ENCODE assay signal across 1 cellular context in genomic region chr1:113396585-113396984, GRCh38.
TF ChIP-seq lines count a peak whose summit lies in the region.

No MANE protein-coding gene starts in this region.

TF ChIP-seq in HEK293, 187 proteins besides CTCF, POLR2A, EP300 and RAD21 (continued from another document):
- TF ChIP-seq ZBTB11 (tag by site-specific recombination; conservative IDR thresholded peaks at IDR 0.05; ENCODE audit: low read depth) = no peak
- TF ChIP-seq KLF1 (tag by site-specific recombination; IDR thresholded peaks at IDR 0.05) = no peak
- no peak for TF ChIP-seq SETDB1 (IDR thresholded peaks at IDR 0.05; ENCODE audit: insufficient read length, low read length)
- peak; percentile 49 for TF ChIP-seq HIC1 (tag by site-specific recombination; IDR thresholded peaks at IDR 0.05)
- no peak for TF ChIP-seq ZNF571 (tag by site-specific recombination; IDR thresholded peaks at IDR 0.05)
